Comparison of ENCODE assay signal across 8 cellular contexts in genomic region chr14:101823511-101824120, GRCh38.
DNase-seq lines count a peak whose midpoint lies in the region; ATAC-seq, FAIRE-seq and TF ChIP-seq lines count a peak whose summit lies in the region.

No MANE protein-coding gene starts in this region.

- no peak for TF ChIP-seq CTCF in hepatocyte (IDR thresholded peaks at IDR 0.05; ENCODE audit: poor library complexity)

- peaks cover 79% of the 10 kb centered on the region for H3K36me3 Mint-ChIP-seq in activated T-cell treated with anti-CD3 and anti-CD28 coated beads, Interleukin-2, amount 50 U/mL, for 24 hours (ENCODE audit: low read depth)

- ATAC-seq in HG03432 (IDR thresholded peaks at IDR 0.05; ENCODE audit: unreplicated experiment): peak; percentile 56

- no peaks in the 10 kb centered on the region for H3K27me3 ChIP-seq in hepatocyte

- peaks cover 90% of the 10 kb centered on the region for H3K4me1 Mint-ChIP-seq in activated T-cell treated with anti-CD3 and anti-CD28 coated beads, Interleukin-2, amount 50 U/mL, for 24 hours (ENCODE audit: low read depth)

- no peaks in the 10 kb centered on the region for H3K9me2 ChIP-seq in hepatocyte (replicated peaks; ENCODE audit: insufficient read depth)

- H3K4me1 ChIP-seq in hepatocyte (ENCODE audit: insufficient read depth): peaks cover 8% of the 10 kb centered on the region

- H3K4me3 Mint-ChIP-seq in activated T-cell treated with anti-CD3 and anti-CD28 coated beads, Interleukin-2, amount 50 U/mL, for 24 hours: peak overlapping the region; percentile 80

- peak overlapping the region; percentile 54 for H3K4me2 ChIP-seq in hepatocyte

- H3K36me3 ChIP-seq in hepatocyte (replicated peaks; ENCODE audit: insufficient read depth, low read depth): no peaks in the 10 kb centered on the region

- H3K9me3 Mint-ChIP-seq in activated T-cell treated with anti-CD3 and anti-CD28 coated beads, Interleukin-2, amount 50 U/mL, for 24 hours: no peaks in the 10 kb centered on the region

- H3K79me2 ChIP-seq in hepatocyte: peaks cover 100% of the 10 kb centered on the region

- H3K27ac Mint-ChIP-seq in activated T-cell treated with anti-CD3 and anti-CD28 coated beads, Interleukin-2, amount 50 U/mL, for 24 hours: peak overlapping the region; percentile 99

- no peak overlapping the region for H3K27ac ChIP-seq in hepatocyte

- TF ChIP-seq POLR2A in GM19193 (IDR thresholded peaks at IDR 0.05; ENCODE audit: extremely low read depth, insufficient read depth, insufficient read length): peak; percentile 44

- no peak overlapping the region for H3K4me3 ChIP-seq in hepatocyte

- H2AFZ ChIP-seq in hepatocyte: no peak overlapping the region

- FAIRE-seq in HTR-8/SVneo (lab: Jason Lieb, UNC): no peak

- WGBS in hepatocyte (ENCODE audit: low lambda C conversion rate, missing lambda C conversion rate): 73% methylated on average over 12 of the region's 12 CpGs

- peak; percentile 80 for DNase-seq in activated T-cell treated with anti-CD3 and anti-CD28 coated beads, Interleukin-2, amount 50 U/mL, for 24 hours
- no peak for DNase-seq in hepatocyte (ENCODE audit: low spot score)
- peak; percentile 55 to 56 for DNase-seq in stimulated activated CD8-positive, alpha-beta memory T cell treated with anti-CD3 and anti-CD28 coated beads, Interleukin-2, amount 100 ng/mL, for 1 hour (ENCODE audit: low read depth in 2 of 2)
- no peak for DNase-seq in NCI-H2081 (lab: John Stamatoyannopoulos, UW)
- no peak for DNase-seq in SK-N-DZ (ENCODE audit: low spot score)
- no peak for DNase-seq in HTR-8/SVneo (ENCODE audit: insufficient read length, low spot score)

- no peaks in the 10 kb centered on the region for H3K27me3 Mint-ChIP-seq in activated T-cell treated with anti-CD3 and anti-CD28 coated beads, Interleukin-2, amount 50 U/mL, for 24 hours

- no peaks in the 10 kb centered on the region for H3K9me3 ChIP-seq in hepatocyte (ENCODE audit: low read depth)

- H4K20me1 ChIP-seq in hepatocyte (ENCODE audit: insufficient read depth, poor library complexity, severe bottlenecking): peaks cover 68% of the 10 kb centered on the region

Comparison
In these comparisons a context has a peak if more than half of its experiments do, and no peak if none do; other contexts are left out.
1. DNase-seq: peak in activated T-cell treated with anti-CD3 and anti-CD28 coated beads, Interleukin-2, amount 50 U/mL, for 24 hours (single experiment) and stimulated activated CD8-positive, alpha-beta memory T cell treated with anti-CD3 and anti-CD28 coated beads, Interleukin-2, amount 100 ng/mL, for 1 hour (2 of 2); none in hepatocyte (single experiment), NCI-H2081 (0 of 2), SK-N-DZ (single experiment) and HTR-8/SVneo (single experiment).